ENCODE assay signal across 9 cellular contexts in genomic region chr19:1471514-1472107, GRCh38. TPM values are rescaled to one million over a fixed set of nuclear protein-coding genes. Genes with fewer than 3 reads are reported as not detected.
DNase-seq lines count a peak whose midpoint lies in the region; ATAC-seq and TF ChIP-seq lines count a peak whose summit lies in the region.
"Had no signal": no experiment of that assay in that cellular context is flagged by ENCODE, and none has a peak within 500 bp of the region (broad histone marks: within the 10 kb centered on the region; RNA-seq: fewer than 3 reads in every experiment).

No MANE protein-coding gene starts in this region.

- TF ChIP-seq CTCF in foreskin keratinocyte (conservative IDR thresholded peaks at IDR 0.05) (peak; percentile 34), type B pancreatic cell (conservative IDR thresholded peaks at IDR 0.05) (peak; percentile 34)

- H3K9me3 Mint-ChIP-seq in type B pancreatic cell: no peaks in the 10 kb centered on the region

- DNase-seq in stimulated activated CD4-positive, alpha-beta T cell treated with anti-CD3 and anti-CD28 coated beads, Interleukin-15, amount 100 ng/mL, for 24 hours: peak; percentile 40
- DNase-seq in stimulated activated CD4-positive, alpha-beta T cell treated with anti-CD3 and anti-CD28 coated beads, Interleukin-4, amount 100 ng/mL, for 1 hour: no peak
- peak; percentile 55 for DNase-seq in RPMI8226
- no peak for DNase-seq in foreskin keratinocyte
- DNase-seq in type B pancreatic cell (ENCODE audit: extremely low spot score, unreplicated experiment): no peak
- DNase-seq in T-helper 1 cell: no peak
- no peak for DNase-seq in mesenteric fat pad (ENCODE audit: low spot score)
- DNase-seq in DMS79 (lab: John Stamatoyannopoulos, UW): no peak
- DNase-seq: HCEC 1CT had no signal

- no peaks in the 10 kb centered on the region for H3K36me3 Mint-ChIP-seq in type B pancreatic cell

- H3K4me3 Mint-ChIP-seq in type B pancreatic cell: no peak overlapping the region

- H3K27ac ChIP-seq in foreskin keratinocyte: no peak overlapping the region

- no peaks in the 10 kb centered on the region for H3K4me1 ChIP-seq in foreskin keratinocyte

- H3K27ac Mint-ChIP-seq in type B pancreatic cell: no peak overlapping the region

- peaks cover 51% of the 10 kb centered on the region for H3K27me3 ChIP-seq in foreskin keratinocyte

- no peak for ATAC-seq in foreskin keratinocyte

- H3K4me1 Mint-ChIP-seq in type B pancreatic cell (ENCODE audit: unreplicated experiment): no peaks in the 10 kb centered on the region

- peaks cover 31% of the 10 kb centered on the region for H3K27me3 Mint-ChIP-seq in type B pancreatic cell

RNA-seq across cellular contexts. Expression of gene C19orf25, which starts 7.4 kb away (rescaled TPM):
- total RNA-seq in foreskin keratinocyte (29.5 and 34.9 TPM in 2 replicates), type B pancreatic cell (ENCODE audit: low replicate concordance) (36.6 and 37.5 TPM in 2 replicates), mesenteric fat pad (21.6 TPM)
- 40.3 and 43.0 TPM in 2 replicates for polyA plus RNA-seq in foreskin keratinocyte

RNA-seq across cellular contexts. Expression of gene PCSK4, which starts 18.5 kb away (rescaled TPM):
- total RNA-seq in foreskin keratinocyte: 0.78 and 0.92 TPM in 2 replicates
- polyA plus RNA-seq in foreskin keratinocyte: 1.0 and 1.1 TPM in 2 replicates
- 9.6 and 12.4 TPM in 2 replicates for total RNA-seq in type B pancreatic cell (ENCODE audit: low replicate concordance)
- 0.96 TPM for total RNA-seq in mesenteric fat pad

RNA-seq across cellular contexts. Expression of gene REEP6, which starts 19.4 kb away (rescaled TPM):
- 1.1 and 1.4 TPM in 2 replicates for total RNA-seq in foreskin keratinocyte
- polyA plus RNA-seq in foreskin keratinocyte: 1.8 and 2.1 TPM in 2 replicates
- total RNA-seq in type B pancreatic cell (ENCODE audit: low replicate concordance): 17.3 and 34.5 TPM in 2 replicates
- 7.4 TPM for total RNA-seq in mesenteric fat pad

RNA-seq across cellular contexts. Expression of gene APC2, which starts 21.7 kb away (rescaled TPM):
- total RNA-seq in foreskin keratinocyte: 0.07 and 0.10 TPM in 2 replicates
- 0.03 and 0.08 TPM in 2 replicates for polyA plus RNA-seq in foreskin keratinocyte
- total RNA-seq in type B pancreatic cell (ENCODE audit: low replicate concordance): 1.2 and 9.2 TPM in 2 replicates
- 0.10 TPM for total RNA-seq in mesenteric fat pad

RNA-seq across cellular contexts. Expression of gene RPS15, which starts 33.4 kb away (rescaled TPM):
- total RNA-seq in foreskin keratinocyte (1,634 and 1,826 TPM in 2 replicates), type B pancreatic cell (ENCODE audit: low replicate concordance) (1,251 and 1,344 TPM in 2 replicates), mesenteric fat pad (909 TPM)
- polyA plus RNA-seq in foreskin keratinocyte: 2,421 and 2,717 TPM in 2 replicates

Comparison
In these comparisons a context has a peak if more than half of its experiments do, and no peak if none do; other contexts are left out.
1. DNase-seq: peak in stimulated activated CD4-positive, alpha-beta T cell treated with anti-CD3 and anti-CD28 coated beads, Interleukin-15, amount 100 ng/mL, for 24 hours (single experiment) and RPMI8226 (single experiment); none in stimulated activated CD4-positive, alpha-beta T cell treated with anti-CD3 and anti-CD28 coated beads, Interleukin-4, amount 100 ng/mL, for 1 hour (single experiment), foreskin keratinocyte (0 of 2), type B pancreatic cell (single experiment), T-helper 1 cell (0 of 5), mesenteric fat pad (single experiment) and DMS79 (single experiment).